Comparison of ENCODE assay signal across 11 cellular contexts in genomic region chr3:39295184-39295775, GRCh38. TPM values are rescaled to one million over a fixed set of nuclear protein-coding genes. Genes with fewer than 3 reads are reported as not detected.
A peak's percentile ranks its signal among the peaks of the same experiment; 100 is the strongest.
DNase-seq lines count a peak whose midpoint lies in the region; ATAC-seq, FAIRE-seq and TF ChIP-seq lines count a peak whose summit lies in the region.
"Had no signal": no experiment of that assay in that cellular context is flagged by ENCODE, and none has a peak within 500 bp of the region (broad histone marks: within the 10 kb centered on the region; RNA-seq: fewer than 3 reads in every experiment).

No MANE protein-coding gene starts in this region.

- H2AFZ ChIP-seq in H1 (ENCODE audit: low read length), result no peak overlapping the region

- POLR2A ChIA-PET in H1 (lab: Charles Lee; ENCODE audit: partially characterized antibody), result no interaction called here
- POLR2A ChIA-PET in CD8-positive, alpha-beta memory T cell (lab: Charles Lee), result no interaction called here

- TF ChIP-seq EP300 in H1 (IDR thresholded peaks at IDR 0.05; ENCODE audit: borderline replicate concordance in 1 of 2, low read depth in 2 of 2, low read length in 2 of 2), result no peak

- H3K9me3 ChIP-seq in H1 (ENCODE audit: insufficient read depth in 2 of 2, low read depth in 1 of 2, low read length in 1 of 2) (no peaks in the 10 kb centered on the region; a peak in 1 of 4 replicates), breast epithelium (peaks cover 9% of the 10 kb centered on the region in 2 donors)
- H3K9me3 ChIP-seq in CD8-positive, alpha-beta memory T cell (ENCODE audit: low read length), result peaks cover 15% of the 10 kb centered on the region

- H2BK15ac ChIP-seq in H1 (ENCODE audit: low read length), result 0 out of 2 replicates have a peak overlapping the region, but pooled peaks have one; percentile 18

- no peak overlapping the region for H2BK12ac ChIP-seq in H1 (ENCODE audit: low read depth, low read length)

- H2AK5ac ChIP-seq in H1 (ENCODE audit: low read depth, low read length), result no peak overlapping the region

- peaks cover 0 to 19% (median 3%) of the 10 kb centered on the region in 3 donors for H3K36me3 Mint-ChIP-seq in CD8-positive, alpha-beta memory T cell

- TF ChIP-seq CTCF in H1 (IDR thresholded peaks at IDR 0.05; ENCODE audit: control extremely low read depth in 1 of 3, insufficient read depth in 1 of 3, low read depth in 1 of 3, low read length in 3 of 3) (no peak), breast epithelium (IDR thresholded peaks at IDR 0.05) (no peak)

- no peak overlapping the region for H3K23ac ChIP-seq in H1 (ENCODE audit: insufficient read length)

- 89% methylated on average over 5 of the region's 5 CpGs; no CpG with 5 or more reads in 1 of the 2 experiments for WGBS in H1 (ENCODE audit: extremely low coverage in 1 of 2, insufficient coverage in 1 of 2, insufficient read length in 1 of 2, insufficient replicate concordance in 2 of 2, low coverage in 1 of 2, low lambda C conversion rate in 2 of 2, missing lambda C conversion rate in 1 of 2), 2 experiments

- H3K27ac Mint-ChIP-seq in CD8-positive, alpha-beta memory T cell, result peak overlapping the region in 3 of 8 donors; percentile 34 to 90 (median 34)

- H3K18ac ChIP-seq in H1 (ENCODE audit: extremely low read depth, low read length), result no peak overlapping the region

- H4K20me1 ChIP-seq in H1 (replicated peaks in 1 of 2; ENCODE audit: control insufficient read depth in 1 of 2, insufficient read depth in 2 of 2, low read length in 2 of 2), result no peaks in the 10 kb centered on the region

- H3K14ac ChIP-seq in H1 (ENCODE audit: insufficient read length), result no peak overlapping the region

- no peak overlapping the region for H3K56ac ChIP-seq in H1 (replicated peaks; ENCODE audit: insufficient read length, low read depth, low read length)

- H3K36me3 ChIP-seq in H1 (ENCODE audit: control insufficient read depth in 2 of 4, insufficient read depth in 4 of 4, low read length in 3 of 4), result no peaks in the 10 kb centered on the region
- no peaks in the 10 kb centered on the region for H3K36me3 ChIP-seq in breast epithelium
- no peaks in the 10 kb centered on the region for H3K36me3 ChIP-seq in CD8-positive, alpha-beta memory T cell (ENCODE audit: insufficient read depth, low read length)

- no peak overlapping the region for H3K4me2 ChIP-seq in H1 (ENCODE audit: insufficient read depth in 1 of 2, low read depth in 2 of 2, low read length in 2 of 2)

- no peak for FAIRE-seq in H1 (lab: Jason Lieb, UNC)

- no peaks in the 10 kb centered on the region for H3K23me2 ChIP-seq in H1 (ENCODE audit: low read depth, low read length)

- H3K27me3 ChIP-seq in H1 (replicated peaks in 1 of 4; ENCODE audit: control insufficient read depth in 3 of 4, extremely low read depth in 1 of 4, insufficient read depth in 3 of 4, low read length in 3 of 4), result no peaks in the 10 kb centered on the region; a peak in 1 of 7 replicates
- no peaks in the 10 kb centered on the region for H3K27me3 ChIP-seq in breast epithelium
- H3K27me3 ChIP-seq in CD8-positive, alpha-beta memory T cell (ENCODE audit: insufficient read depth, low read length, poor library complexity, severe bottlenecking), result no peaks in the 10 kb centered on the region

- no peak overlapping the region for H2BK120ac ChIP-seq in H1 (replicated peaks; ENCODE audit: low read depth, low read length)

- H2BK20ac ChIP-seq in H1 (ENCODE audit: low read length), result no peak overlapping the region

- H3K79me1 ChIP-seq in H1 (ENCODE audit: low read depth, low read length), result no peaks in the 10 kb centered on the region

- H2BK5ac ChIP-seq in H1 (ENCODE audit: low read depth, low read length), result no peak overlapping the region

- no peak for TF ChIP-seq RAD21 in H1 (IDR thresholded peaks at IDR 0.05 in 1 of 2, conservative IDR thresholded peaks at IDR 0.05 in 1 of 2; ENCODE audit: low read depth in 2 of 2, low read length in 2 of 2)

- intact Hi-C loops in breast epithelium (cut with DNase I; ENCODE audit: low total_unique reads), result loop anchor here (10.0 kb wide), 1 partner anchor 190 kb away; the partner anchor contains the start of genes GORASP1 and TTC21A

- H3K4me3 Mint-ChIP-seq in CD8-positive, alpha-beta memory T cell, result peak overlapping the region in 1 of 7 donors; percentile 27

- H3K4me1 ChIP-seq in H1 (replicated peaks in 1 of 4; ENCODE audit: control insufficient read depth in 3 of 4, insufficient read depth in 4 of 4, low read length in 3 of 4) (no peaks in the 10 kb centered on the region; a peak in 2 of 7 replicates), breast epithelium (no peaks in the 10 kb centered on the region)
- peaks cover 9% of the 10 kb centered on the region for H3K4me1 ChIP-seq in CD8-positive, alpha-beta memory T cell (ENCODE audit: insufficient read depth, low read length)

- H3K79me2 ChIP-seq in H1 (ENCODE audit: control insufficient read depth in 1 of 2, insufficient read depth in 2 of 2, low read length in 2 of 2), result no peaks in the 10 kb centered on the region

- peaks cover 4 to 23% (median 14%) of the 10 kb centered on the region in 3 donors for H3K4me1 Mint-ChIP-seq in CD8-positive, alpha-beta memory T cell

- CTCF ChIA-PET in H1 (lab: Charles Lee; ENCODE audit: partially characterized antibody), result interaction anchor here (0.6 to 30.1 kb wide), 10 partner anchors 11 to 1480 kb away, joined by 3 to 767 read pairs (median 30); partner anchors contain the start of gene XIRP1
- CTCF ChIA-PET in CD8-positive, alpha-beta memory T cell (lab: Charles Lee), result interaction anchor here (1.6 to 3.3 kb wide), 2 partner anchors 8 to 106 kb away, joined by 4 to 9 read pairs; no protein-coding TSS in a partner anchor

- peak; percentile 78 for ATAC-seq in GM18520 (IDR thresholded peaks at IDR 0.05; ENCODE audit: unreplicated experiment)
- peak; percentile 67 for ATAC-seq in GM19468 (IDR thresholded peaks at IDR 0.05; ENCODE audit: extremely low read depth, unreplicated experiment)
- ATAC-seq in HG03045 (IDR thresholded peaks at IDR 0.05; ENCODE audit: unreplicated experiment), result peak; percentile 86

- H4K8ac ChIP-seq in H1 (ENCODE audit: extremely low read depth, insufficient read depth, low read length), result no peak overlapping the region

- DNase-seq in H1 (ENCODE audit: low read depth in 1 of 2, low spot score in 2 of 2), result no peak
- DNase-seq in activated gamma-delta T cell (lab: John Stamatoyannopoulos, UW), result no peak
- no peak for DNase-seq in germinal center (ENCODE audit: low spot score)
- DNase-seq in breast epithelium (ENCODE audit: low spot score in 2 of 2), result no peak
- no peak for DNase-seq in CD8-positive, alpha-beta memory T cell
- DNase-seq: NCI-H2107 had no signal

- H4K5ac ChIP-seq in H1 (ENCODE audit: insufficient read length, low read depth, low read length), result no peak overlapping the region

- no peak overlapping the region for H3K27ac ChIP-seq in H1 (ENCODE audit: low read depth, low read length)
- H3K27ac ChIP-seq in breast epithelium, result no peak overlapping the region
- no peak overlapping the region for H3K27ac ChIP-seq in CD8-positive, alpha-beta memory T cell (ENCODE audit: low read depth, low read length)

- H3K9ac ChIP-seq in H1 (replicated peaks in 1 of 4; ENCODE audit: extremely low read depth in 1 of 4, low read depth in 3 of 4, low read length in 3 of 4), result no peak overlapping the region

- H4K91ac ChIP-seq in H1 (replicated peaks; ENCODE audit: insufficient read length, low read length), result no peak overlapping the region

- peaks cover 12 to 22% (median 19%) of the 10 kb centered on the region in 5 donors for H3K9me3 Mint-ChIP-seq in CD8-positive, alpha-beta memory T cell

- no peak overlapping the region for H3K4ac ChIP-seq in H1 (replicated peaks; ENCODE audit: insufficient read length, low read depth, low read length)

- TF ChIP-seq POLR2A in H1 (IDR thresholded peaks at IDR 0.05; ENCODE audit: control extremely low read depth in 1 of 2, low read depth in 2 of 2, low read length in 2 of 2), result no peak
- TF ChIP-seq POLR2A in breast epithelium (IDR thresholded peaks at IDR 0.05), result no peak

- H3K4me3 ChIP-seq in H1 (ENCODE audit: extremely low read depth in 1 of 4, insufficient read depth in 2 of 4, low read depth in 3 of 4, low read length in 4 of 4) (no peak overlapping the region), breast epithelium (no peak overlapping the region)
- no peak overlapping the region for H3K4me3 ChIP-seq in CD8-positive, alpha-beta memory T cell (ENCODE audit: low read length)

- H3K27me3 Mint-ChIP-seq in CD8-positive, alpha-beta memory T cell, result peaks cover 11 to 21% of the 10 kb centered on the region in 2 donors

TF ChIP-seq in H1, 55 proteins besides CTCF, POLR2A, EP300 and RAD21 (continues in another document):
- TF ChIP-seq RFX5 (IDR thresholded peaks at IDR 0.05; ENCODE audit: borderline replicate concordance, low read depth, low read length), result no peak
- TF ChIP-seq CHD1 (IDR thresholded peaks at IDR 0.05; ENCODE audit: low read depth, low read length), result no peak
- no peak for TF ChIP-seq SP4 (IDR thresholded peaks at IDR 0.05; ENCODE audit: low read length)
- TF ChIP-seq BACH1 (IDR thresholded peaks at IDR 0.05; ENCODE audit: low read length), result no peak
- TF ChIP-seq PHF8 (conservative IDR thresholded peaks at IDR 0.05; ENCODE audit: low read depth, low read length), result no peak

RNA-seq across cellular contexts. Expression of gene CX3CR1, which starts 15.4 kb away (rescaled TPM):
- total RNA-seq in H1 (2021; fragmentation: NEBNext Ultra II Directional; extraction: Animal tissue kit (Norgen Biotek cat#: 25700)), result not detected in 2 replicates
- 0.08 TPM in 2 replicates for polyA plus RNA-seq in H1 (2011; rRNA removed)
- polyA plus RNA-seq in H1 (2011; cell fraction: cytosol; rRNA removed), result 0.06 TPM
- not detected for polyA plus RNA-seq in H1 (2011; cell fraction: nucleus; rRNA removed)
- 0.05 TPM in 1 of 4 replicates, not detected in the others for polyA plus RNA-seq in H1 (2012, experiment 1 of 2)
- polyA plus RNA-seq in H1 (2012, experiment 2 of 2), result not detected
- polyA plus RNA-seq in H1 (2013, experiment 1 of 2), result 0.04 TPM
- polyA plus RNA-seq in H1 (2013, experiment 2 of 2), result 0.09 TPM
- polyA minus RNA-seq in H1 (2011; rRNA and poly(A)+ RNA removed), result 0.12 and 0.82 TPM in 2 replicates
- not detected for polyA minus RNA-seq in H1 (2011; cell fraction: cytosol; rRNA and poly(A)+ RNA removed)
- polyA minus RNA-seq in H1 (2011; cell fraction: nucleus; rRNA and poly(A)+ RNA removed), result not detected
- total RNA-seq in breast epithelium, result 1 to 10 TPM in 2 of 3 donors, under 1 TPM in 1; 0.32 to 2.8 (median 1.3) TPM
- 1 to 10 TPM in 1 of 2 experiments, under 1 TPM in 1; 0.74 to 1.1 TPM for total RNA-seq in CD8-positive, alpha-beta memory T cell
- polyA plus RNA-seq in CD8-positive, alpha-beta memory T cell, result 98.7 TPM
- total RNA-seq: Daoy had no signal
- polyA plus RNA-seq: neural cell had no signal

RNA-seq across cellular contexts. Expression of gene CCR8, which starts 34.2 kb away (rescaled TPM):
- total RNA-seq in H1 (2021; fragmentation: NEBNext Ultra II Directional; extraction: Animal tissue kit (Norgen Biotek cat#: 25700)), result not detected in 2 replicates
- polyA plus RNA-seq in H1 (2011; rRNA removed), result 0.33 and 0.35 TPM in 2 replicates
- 0.12 TPM for polyA plus RNA-seq in H1 (2011; cell fraction: cytosol; rRNA removed)
- polyA plus RNA-seq in H1 (2011; cell fraction: nucleus; rRNA removed), result 0.56 TPM
- polyA plus RNA-seq in H1 (2012, experiment 1 of 2), result 0.18 to 0.56 TPM (median 0.33 TPM) in 4 replicates
- polyA plus RNA-seq in H1 (2012, experiment 2 of 2), result not detected
- 0.16 TPM for polyA plus RNA-seq in H1 (2013, experiment 1 of 2)
- 0.20 TPM for polyA plus RNA-seq in H1 (2013, experiment 2 of 2)
- polyA minus RNA-seq in H1 (2011; rRNA and poly(A)+ RNA removed), result 1.5 TPM in 2 replicates
- not detected for polyA minus RNA-seq in H1 (2011; cell fraction: cytosol; rRNA and poly(A)+ RNA removed)
- 0.70 TPM for polyA minus RNA-seq in H1 (2011; cell fraction: nucleus; rRNA and poly(A)+ RNA removed)
- total RNA-seq in breast epithelium, result not detected
- 1 to 10 TPM; 2.9 to 5.3 TPM for total RNA-seq in CD8-positive, alpha-beta memory T cell
- polyA plus RNA-seq in CD8-positive, alpha-beta memory T cell, result 2.1 TPM
- total RNA-seq: Daoy had no signal
- polyA plus RNA-seq: neural cell had no signal
